Comparison of ENCODE assay signal across 1 cellular context in the genomic region with DNA sequence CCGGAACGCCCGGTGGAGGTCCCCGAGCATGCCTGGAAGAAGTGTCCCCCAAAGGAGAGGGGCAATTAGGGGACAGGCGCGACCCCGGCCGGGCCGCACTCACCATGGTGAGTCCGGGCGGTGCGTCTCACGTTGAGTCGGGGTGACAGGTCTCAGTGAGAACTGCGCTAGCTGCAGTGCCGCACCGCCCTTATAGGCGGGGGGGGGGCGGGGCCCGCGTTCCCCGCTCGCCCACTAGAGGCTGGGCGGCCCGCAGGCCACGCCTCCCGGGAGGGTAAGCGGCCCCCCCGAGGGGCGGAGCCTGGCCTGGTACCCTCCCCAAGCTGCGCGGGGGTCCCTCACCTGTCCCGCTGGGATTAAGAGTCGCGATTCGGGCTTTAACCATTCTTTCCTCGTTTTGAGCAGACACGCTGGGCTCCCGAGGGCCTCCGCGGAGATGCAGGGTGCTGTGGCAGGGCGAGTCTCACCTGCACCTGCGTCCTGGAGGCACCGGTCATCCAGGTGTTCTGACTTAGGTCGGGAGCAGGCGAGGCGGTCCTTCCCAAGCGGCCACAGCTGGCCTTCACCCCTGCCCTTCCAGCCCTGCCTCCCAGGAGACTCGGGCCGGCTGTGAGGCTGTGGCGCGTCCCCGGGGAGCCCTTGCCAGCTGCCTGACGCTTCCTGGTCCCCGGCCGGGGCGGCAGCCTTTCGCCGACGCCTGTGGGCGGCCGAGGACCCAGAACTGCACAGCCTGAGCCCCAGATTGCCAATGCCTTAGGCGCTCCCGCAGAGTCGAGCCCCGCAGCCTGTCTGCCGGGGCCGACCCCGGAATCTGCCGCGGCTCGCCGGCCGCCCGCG.
TF ChIP-seq lines count a peak whose summit lies in the region.

A gene (minus strand): TSS at position 166 of the 837 bp plus-strand sequence. CDS start 60 bp downstream, at position 106.

TF ChIP-seq in HepG2, 621 proteins besides CTCF, POLR2A, EP300 and RAD21 (continued from another document and continues in another):
- TF ChIP-seq ZZZ3 (CRISPR knock-in tag; IDR thresholded peaks at IDR 0.05; ENCODE audit: borderline replicate concordance) (peak; percentile 77; the same call in 1 of the 2 replicates), ZNF235 (CRISPR knock-in tag; IDR thresholded peaks at IDR 0.05; ENCODE audit: borderline replicate concordance) (no peak), PITX1 (CRISPR knock-in tag; IDR thresholded peaks at IDR 0.05) (peak; percentile 46; the same call in 1 of the 2 replicates), HOXA3 (CRISPR knock-in tag; IDR thresholded peaks at IDR 0.05) (no peak; the same call in none of the 2 replicates), ZBTB38 (CRISPR knock-in tag; IDR thresholded peaks at IDR 0.05) (no peak), RXRB (CRISPR knock-in tag; IDR thresholded peaks at IDR 0.05; ENCODE audit: borderline replicate concordance) (no peak; the same call in 1 of the 2 replicates), ZFP82 (CRISPR knock-in tag; IDR thresholded peaks at IDR 0.05; ENCODE audit: borderline replicate concordance) (no peak), YY1 (IDR thresholded peaks at IDR 0.05; ENCODE audit: insufficient read depth, insufficient replicate concordance, low read depth, low read length) (peak; percentile 54), MYC (CRISPR knock-in tag; IDR thresholded peaks at IDR 0.05; ENCODE audit: borderline replicate concordance) (peak; percentile 46), CHD4 (IDR thresholded peaks at IDR 0.05; ENCODE audit: borderline replicate concordance, low read length) (no peak), ZNF30 (CRISPR knock-in tag; IDR thresholded peaks at IDR 0.05) (0 out of 2 replicates have a peak, but pooled peaks have one; percentile 55), ZNF354B (CRISPR knock-in tag; IDR thresholded peaks at IDR 0.05) (no peak), ZFP1 (CRISPR knock-in tag; IDR thresholded peaks at IDR 0.05) (no peak), MTA3 (CRISPR knock-in tag; IDR thresholded peaks at IDR 0.05) (no peak), FOXJ3 (CRISPR knock-in tag; IDR thresholded peaks at IDR 0.05; ENCODE audit: borderline replicate concordance) (no peak), ZNF850 (CRISPR knock-in tag; conservative IDR thresholded peaks at IDR 0.05) (no peak), XBP1 (CRISPR knock-in tag; IDR thresholded peaks at IDR 0.05) (no peak), SATB2 (CRISPR knock-in tag; IDR thresholded peaks at IDR 0.05) (no peak), RFX5 (IDR thresholded peaks at IDR 0.05; ENCODE audit: low read depth, low read length) (no peak), POLR2G (IDR thresholded peaks at IDR 0.05; ENCODE audit: low read depth, low read length) (peak; percentile 77), NR3C1 (CRISPR knock-in tag; IDR thresholded peaks at IDR 0.05) (no peak), EEA1 (CRISPR knock-in tag; IDR thresholded peaks at IDR 0.05; ENCODE audit: borderline replicate concordance) (no peak), MTF1 (CRISPR knock-in tag; IDR thresholded peaks at IDR 0.05) (no peak), NFKBIZ (CRISPR knock-in tag; IDR thresholded peaks at IDR 0.05) (peak; percentile 21; the same call in 1 of the 2 replicates), CENPX (CRISPR knock-in tag; IDR thresholded peaks at IDR 0.05) (no peak), PCBP2 (optimal IDR thresholded peaks at IDR 0.05; ENCODE audit: low read depth, low read length, poor library complexity, severe bottlenecking) (no peak), TCF7 (IDR thresholded peaks at IDR 0.05; ENCODE audit: low read depth) (no peak), HNF4A (CRISPR knock-in tag; IDR thresholded peaks at IDR 0.05) (no peak), NONO (IDR thresholded peaks at IDR 0.05) (no peak), NONO (CRISPR knock-in tag; conservative IDR thresholded peaks at IDR 0.05) (no peak), KDM5B (CRISPR knock-in tag; IDR thresholded peaks at IDR 0.05; ENCODE audit: borderline replicate concordance) (peak; percentile 30), ZNF256 (CRISPR knock-in tag; conservative IDR thresholded peaks at IDR 0.05) (no peak), ZSCAN25 (CRISPR knock-in tag; IDR thresholded peaks at IDR 0.05) (peak; percentile 83), ZNF232 (CRISPR knock-in tag; IDR thresholded peaks at IDR 0.05; ENCODE audit: borderline replicate concordance) (peak; percentile 21; the same call in 1 of the 2 replicates), ZNF720 (CRISPR knock-in tag; IDR thresholded peaks at IDR 0.05) (no peak), MTA1 (CRISPR knock-in tag; IDR thresholded peaks at IDR 0.05; ENCODE audit: borderline replicate concordance) (peak; percentile 59; the same call in 1 of the 2 replicates), ARID2 (CRISPR knock-in tag; IDR thresholded peaks at IDR 0.05; ENCODE audit: borderline replicate concordance) (0 out of 2 replicates have a peak, but pooled peaks have one; percentile 36), TBX2 (CRISPR knock-in tag; IDR thresholded peaks at IDR 0.05; ENCODE audit: borderline replicate concordance) (peak; percentile 64; the same call in 1 of the 2 replicates), ZNF382 (CRISPR knock-in tag; IDR thresholded peaks at IDR 0.05; ENCODE audit: borderline replicate concordance) (no peak), PAX8 (CRISPR knock-in tag; IDR thresholded peaks at IDR 0.05; ENCODE audit: borderline replicate concordance) (0 out of 2 replicates have a peak, but pooled peaks have one; percentile 55), MTF2 (CRISPR knock-in tag; IDR thresholded peaks at IDR 0.05; ENCODE audit: borderline replicate concordance) (peak; percentile 70; the same call in 1 of the 2 replicates), ZNF451 (CRISPR knock-in tag; IDR thresholded peaks at IDR 0.05) (no peak)
- TF ChIP-seq, protein P1, sequence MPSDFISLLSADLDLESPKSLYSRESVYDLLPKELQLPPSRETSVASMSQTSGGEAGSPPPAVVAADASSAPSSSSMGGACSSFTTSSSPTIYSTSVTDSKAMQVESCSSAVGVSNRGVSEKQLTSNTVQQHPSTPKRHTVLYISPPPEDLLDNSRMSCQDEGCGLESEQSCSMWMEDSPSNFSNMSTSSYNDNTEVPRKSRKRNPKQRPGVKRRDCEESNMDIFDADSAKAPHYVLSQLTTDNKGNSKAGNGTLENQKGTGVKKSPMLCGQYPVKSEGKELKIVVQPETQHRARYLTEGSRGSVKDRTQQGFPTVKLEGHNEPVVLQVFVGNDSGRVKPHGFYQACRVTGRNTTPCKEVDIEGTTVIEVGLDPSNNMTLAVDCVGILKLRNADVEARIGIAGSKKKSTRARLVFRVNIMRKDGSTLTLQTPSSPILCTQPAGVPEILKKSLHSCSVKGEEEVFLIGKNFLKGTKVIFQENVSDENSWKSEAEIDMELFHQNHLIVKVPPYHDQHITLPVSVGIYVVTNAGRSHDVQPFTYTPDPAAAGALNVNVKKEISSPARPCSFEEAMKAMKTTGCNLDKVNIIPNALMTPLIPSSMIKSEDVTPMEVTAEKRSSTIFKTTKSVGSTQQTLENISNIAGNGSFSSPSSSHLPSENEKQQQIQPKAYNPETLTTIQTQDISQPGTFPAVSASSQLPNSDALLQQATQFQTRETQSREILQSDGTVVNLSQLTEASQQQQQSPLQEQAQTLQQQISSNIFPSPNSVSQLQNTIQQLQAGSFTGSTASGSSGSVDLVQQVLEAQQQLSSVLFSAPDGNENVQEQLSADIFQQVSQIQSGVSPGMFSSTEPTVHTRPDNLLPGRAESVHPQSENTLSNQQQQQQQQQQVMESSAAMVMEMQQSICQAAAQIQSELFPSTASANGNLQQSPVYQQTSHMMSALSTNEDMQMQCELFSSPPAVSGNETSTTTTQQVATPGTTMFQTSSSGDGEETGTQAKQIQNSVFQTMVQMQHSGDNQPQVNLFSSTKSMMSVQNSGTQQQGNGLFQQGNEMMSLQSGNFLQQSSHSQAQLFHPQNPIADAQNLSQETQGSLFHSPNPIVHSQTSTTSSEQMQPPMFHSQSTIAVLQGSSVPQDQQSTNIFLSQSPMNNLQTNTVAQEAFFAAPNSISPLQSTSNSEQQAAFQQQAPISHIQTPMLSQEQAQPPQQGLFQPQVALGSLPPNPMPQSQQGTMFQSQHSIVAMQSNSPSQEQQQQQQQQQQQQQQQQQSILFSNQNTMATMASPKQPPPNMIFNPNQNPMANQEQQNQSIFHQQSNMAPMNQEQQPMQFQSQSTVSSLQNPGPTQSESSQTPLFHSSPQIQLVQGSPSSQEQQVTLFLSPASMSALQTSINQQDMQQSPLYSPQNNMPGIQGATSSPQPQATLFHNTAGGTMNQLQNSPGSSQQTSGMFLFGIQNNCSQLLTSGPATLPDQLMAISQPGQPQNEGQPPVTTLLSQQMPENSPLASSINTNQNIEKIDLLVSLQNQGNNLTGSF (CRISPR knock-in tag; IDR thresholded peaks at IDR 0.05), result no peak; the same call in 1 of the 2 replicates
- TF ChIP-seq, protein P2, sequence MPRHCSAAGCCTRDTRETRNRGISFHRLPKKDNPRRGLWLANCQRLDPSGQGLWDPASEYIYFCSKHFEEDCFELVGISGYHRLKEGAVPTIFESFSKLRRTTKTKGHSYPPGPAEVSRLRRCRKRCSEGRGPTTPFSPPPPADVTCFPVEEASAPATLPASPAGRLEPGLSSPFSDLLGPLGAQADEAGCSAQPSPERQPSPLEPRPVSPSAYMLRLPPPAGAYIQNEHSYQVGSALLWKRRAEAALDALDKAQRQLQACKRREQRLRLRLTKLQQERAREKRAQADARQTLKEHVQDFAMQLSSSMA (CRISPR knock-in tag; IDR thresholded peaks at IDR 0.05), result peak; percentile 59; the same call in 1 of the 2 replicates
- TF ChIP-seq, protein P3, sequence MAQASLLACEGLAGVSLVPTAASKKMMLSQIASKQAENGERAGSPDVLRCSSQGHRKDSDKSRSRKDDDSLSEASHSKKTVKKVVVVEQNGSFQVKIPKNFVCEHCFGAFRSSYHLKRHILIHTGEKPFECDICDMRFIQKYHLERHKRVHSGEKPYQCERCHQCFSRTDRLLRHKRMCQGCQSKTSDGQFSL (CRISPR knock-in tag; IDR thresholded peaks at IDR 0.05), result peak; percentile 90
- TF ChIP-seq, protein P4, sequence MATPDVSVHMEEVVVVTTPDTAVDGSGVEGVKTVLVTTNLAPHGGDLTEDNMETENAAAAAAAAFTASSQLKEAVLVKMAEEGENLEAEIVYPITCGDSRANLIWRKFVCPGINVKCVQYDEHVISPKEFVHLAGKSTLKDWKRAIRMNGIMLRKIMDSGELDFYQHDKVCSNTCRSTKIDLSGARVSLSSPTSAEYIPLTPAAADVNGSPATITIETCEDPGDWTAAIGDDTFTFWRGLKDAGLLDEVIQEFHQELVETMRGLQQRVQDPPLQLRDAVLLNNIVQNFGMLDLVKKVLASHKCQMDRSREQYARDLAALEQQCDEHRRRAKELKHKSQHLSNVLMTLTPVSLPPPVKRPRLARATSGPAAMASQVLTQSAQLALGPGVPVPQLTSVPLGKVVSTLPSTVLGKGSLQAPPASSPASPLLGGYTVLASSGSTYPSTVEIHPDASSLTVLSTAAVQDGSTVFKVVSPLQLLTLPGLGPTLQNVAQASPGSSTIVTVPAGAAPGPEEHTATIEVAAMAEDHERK (CRISPR knock-in tag; IDR thresholded peaks at IDR 0.05; ENCODE audit: low read depth), result no peak
- TF ChIP-seq, protein P5, sequence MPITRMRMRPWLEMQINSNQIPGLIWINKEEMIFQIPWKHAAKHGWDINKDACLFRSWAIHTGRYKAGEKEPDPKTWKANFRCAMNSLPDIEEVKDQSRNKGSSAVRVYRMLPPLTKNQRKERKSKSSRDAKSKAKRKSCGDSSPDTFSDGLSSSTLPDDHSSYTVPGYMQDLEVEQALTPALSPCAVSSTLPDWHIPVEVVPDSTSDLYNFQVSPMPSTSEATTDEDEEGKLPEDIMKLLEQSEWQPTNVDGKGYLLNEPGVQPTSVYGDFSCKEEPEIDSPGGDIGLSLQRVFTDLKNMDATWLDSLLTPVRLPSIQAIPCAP (CRISPR knock-in tag; IDR thresholded peaks at IDR 0.05; ENCODE audit: low read depth), result no peak
- TF ChIP-seq, protein P6, sequence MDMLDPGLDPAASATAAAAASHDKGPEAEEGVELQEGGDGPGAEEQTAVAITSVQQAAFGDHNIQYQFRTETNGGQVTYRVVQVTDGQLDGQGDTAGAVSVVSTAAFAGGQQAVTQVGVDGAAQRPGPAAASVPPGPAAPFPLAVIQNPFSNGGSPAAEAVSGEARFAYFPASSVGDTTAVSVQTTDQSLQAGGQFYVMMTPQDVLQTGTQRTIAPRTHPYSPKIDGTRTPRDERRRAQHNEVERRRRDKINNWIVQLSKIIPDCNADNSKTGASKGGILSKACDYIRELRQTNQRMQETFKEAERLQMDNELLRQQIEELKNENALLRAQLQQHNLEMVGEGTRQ (IDR thresholded peaks at IDR 0.05; ENCODE audit: low read depth, low read length), result no peak
- TF ChIP-seq, protein P6 (CRISPR knock-in tag; IDR thresholded peaks at IDR 0.05; ENCODE audit: borderline replicate concordance), result no peak
- TF ChIP-seq, protein P7, sequence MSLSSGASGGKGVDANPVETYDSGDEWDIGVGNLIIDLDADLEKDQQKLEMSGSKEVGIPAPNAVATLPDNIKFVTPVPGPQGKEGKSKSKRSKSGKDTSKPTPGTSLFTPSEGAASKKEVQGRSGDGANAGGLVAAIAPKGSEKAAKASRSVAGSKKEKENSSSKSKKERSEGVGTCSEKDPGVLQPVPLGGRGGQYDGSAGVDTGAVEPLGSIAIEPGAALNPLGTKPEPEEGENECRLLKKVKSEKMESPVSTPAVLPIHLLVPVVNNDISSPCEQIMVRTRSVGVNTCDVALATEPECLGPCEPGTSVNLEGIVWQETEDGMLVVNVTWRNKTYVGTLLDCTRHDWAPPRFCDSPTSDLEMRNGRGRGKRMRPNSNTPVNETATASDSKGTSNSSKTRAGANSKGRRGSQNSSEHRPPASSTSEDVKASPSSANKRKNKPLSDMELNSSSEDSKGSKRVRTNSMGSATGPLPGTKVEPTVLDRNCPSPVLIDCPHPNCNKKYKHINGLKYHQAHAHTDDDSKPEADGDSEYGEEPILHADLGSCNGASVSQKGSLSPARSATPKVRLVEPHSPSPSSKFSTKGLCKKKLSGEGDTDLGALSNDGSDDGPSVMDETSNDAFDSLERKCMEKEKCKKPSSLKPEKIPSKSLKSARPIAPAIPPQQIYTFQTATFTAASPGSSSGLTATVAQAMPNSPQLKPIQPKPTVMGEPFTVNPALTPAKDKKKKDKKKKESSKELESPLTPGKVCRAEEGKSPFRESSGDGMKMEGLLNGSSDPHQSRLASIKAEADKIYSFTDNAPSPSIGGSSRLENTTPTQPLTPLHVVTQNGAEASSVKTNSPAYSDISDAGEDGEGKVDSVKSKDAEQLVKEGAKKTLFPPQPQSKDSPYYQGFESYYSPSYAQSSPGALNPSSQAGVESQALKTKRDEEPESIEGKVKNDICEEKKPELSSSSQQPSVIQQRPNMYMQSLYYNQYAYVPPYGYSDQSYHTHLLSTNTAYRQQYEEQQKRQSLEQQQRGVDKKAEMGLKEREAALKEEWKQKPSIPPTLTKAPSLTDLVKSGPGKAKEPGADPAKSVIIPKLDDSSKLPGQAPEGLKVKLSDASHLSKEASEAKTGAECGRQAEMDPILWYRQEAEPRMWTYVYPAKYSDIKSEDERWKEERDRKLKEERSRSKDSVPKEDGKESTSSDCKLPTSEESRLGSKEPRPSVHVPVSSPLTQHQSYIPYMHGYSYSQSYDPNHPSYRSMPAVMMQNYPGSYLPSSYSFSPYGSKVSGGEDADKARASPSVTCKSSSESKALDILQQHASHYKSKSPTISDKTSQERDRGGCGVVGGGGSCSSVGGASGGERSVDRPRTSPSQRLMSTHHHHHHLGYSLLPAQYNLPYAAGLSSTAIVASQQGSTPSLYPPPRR (CRISPR knock-in tag; IDR thresholded peaks at IDR 0.05; ENCODE audit: borderline replicate concordance), result peak; percentile 46; the same call in 1 of the 2 replicates
